In the genomic region with DNA sequence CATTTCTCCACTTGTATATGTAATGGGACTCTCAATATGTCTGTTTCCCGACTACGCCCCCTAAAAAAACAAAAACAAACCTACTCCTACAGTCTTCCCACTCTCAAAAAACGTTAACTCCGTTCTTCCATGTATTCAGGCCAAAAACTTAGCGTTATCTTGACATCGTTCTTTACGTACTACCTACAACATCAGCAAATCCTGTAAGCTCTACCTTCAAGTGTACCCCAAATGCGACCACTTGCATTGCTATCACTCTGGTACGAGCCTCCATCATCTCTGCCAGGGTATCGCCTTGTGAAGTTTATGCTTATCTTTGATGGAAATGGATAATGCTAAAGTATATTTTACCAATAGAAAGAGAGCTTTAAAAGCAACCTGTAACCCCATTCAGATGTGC, we compare ENCODE assay signal across 8 cellular contexts. TPM values are rescaled to one million over a fixed set of nuclear protein-coding genes. Genes with fewer than 3 reads are reported as not detected.
DNase-seq lines count a peak whose midpoint lies in the region; ATAC-seq and TF ChIP-seq lines count a peak whose summit lies in the region.

No MANE protein-coding gene starts in this region.

- no peak overlapping the region for H3K27ac ChIP-seq in PC-9
- H3K27ac ChIP-seq in gastrocnemius medialis: peak overlapping the region; percentile 83 to 91 (median 84)

- H3K27me3 ChIP-seq in PC-9 (ENCODE audit: insufficient read depth, low read depth) (no peaks in the 10 kb centered on the region), gastrocnemius medialis (no peaks in the 10 kb centered on the region)

- H3K4me1 ChIP-seq in ES-I3 (ENCODE audit: insufficient read depth, low read length) (no peaks in the 10 kb centered on the region), PC-9 (replicated peaks; ENCODE audit: insufficient read depth) (peaks cover 24% of the 10 kb centered on the region), gastrocnemius medialis (peaks cover 28 to 32% of the 10 kb centered on the region in 2 donors)

- peak overlapping the region; percentile 72 for H3K4me3 ChIP-seq in PC-9
- H3K4me3 ChIP-seq in fibroblast of pulmonary artery (replicated peaks; ENCODE audit: low read depth, low read length): peak overlapping the region; percentile 95
- H3K4me3 ChIP-seq in gastrocnemius medialis: peak overlapping the region; percentile 65 to 96 (median 90)

- H3K9me3 ChIP-seq in ES-I3 (ENCODE audit: control insufficient read depth, insufficient read depth, low read length): no peaks in the 10 kb centered on the region
- H3K9me3 ChIP-seq in PC-9 (ENCODE audit: insufficient read depth, low read depth): no peaks in the 10 kb centered on the region
- H3K9me3 ChIP-seq in gastrocnemius medialis: no peaks in the 10 kb centered on the region

- in situ Hi-C loops in gastrocnemius medialis (cut with MboI; ENCODE audit: low sequenced_read_pairs in 4 of 4): no loop called here

- peaks cover 19% of the 10 kb centered on the region; the same call in 1 of the 2 replicates for H3F3A ChIP-seq in PC-9 (ENCODE audit: insufficient read depth, low read depth)

- H3K4me2 ChIP-seq in PC-9: peak overlapping the region; percentile 97

- DNase-seq in PC-9 (no peak), fibroblast of pulmonary artery (ENCODE audit: low read depth) (no peak), gastrocnemius medialis (no peak), Ammon's horn (ENCODE audit: low spot score) (no peak), T-helper 1 cell (no peak), MV-4-11 (lab: John Stamatoyannopoulos, UW) (no peak)

- TF ChIP-seq CTCF in PC-9 (conservative IDR thresholded peaks at IDR 0.05) (no peak), fibroblast of pulmonary artery (IDR thresholded peaks at IDR 0.05; ENCODE audit: low read length, missing control alignments) (no peak), gastrocnemius medialis (IDR thresholded peaks at IDR 0.05 in 4 of 5, conservative IDR thresholded peaks at IDR 0.05 in 1 of 5) (no peak)

- H3K36me3 ChIP-seq in ES-I3 (ENCODE audit: insufficient read depth, low read length) (peaks cover 4% of the 10 kb centered on the region; the same call in 1 of the 2 replicates), PC-9 (ENCODE audit: low read depth) (no peaks in the 10 kb centered on the region), gastrocnemius medialis (peaks cover 0 to 18% of the 10 kb centered on the region in 2 donors)

- no peak for ATAC-seq in gastrocnemius medialis
- ATAC-seq in GM21447 (IDR thresholded peaks at IDR 0.05; ENCODE audit: unreplicated experiment): no peak

- 0 out of 2 replicates have a peak, but pooled peaks cover 4% of the 10 kb centered on the region for H4K20me1 ChIP-seq in PC-9 (ENCODE audit: insufficient read depth)

- POLR2A ChIA-PET in PC-9 (lab: Charles Lee; ENCODE audit: unreplicated experiment): no interaction called here

- TSS peak; percentile 37 for BruUV-seq in PC-9 (replicated peaks; lab: Mats Ljungman, UMichigan)

- H3K79me2 ChIP-seq in PC-9 (ENCODE audit: low read depth): peaks cover 22% of the 10 kb centered on the region

- no peaks in the 10 kb centered on the region for H3K9me2 ChIP-seq in PC-9 (ENCODE audit: insufficient read depth)

- TF ChIP-seq POLR2A in gastrocnemius medialis (IDR thresholded peaks at IDR 0.05): no peak

- intact Hi-C loops in PC-9 (cut with micrococcal nuclease; ENCODE audit: unreplicated experiment): no loop called here
- intact Hi-C loops in gastrocnemius medialis (cut with DNase I; ENCODE audit: low total_unique reads): loop anchor here (1.0 to 5.0 kb wide), 3 partner anchors 117 to 843 kb away; partner anchors contain the start of genes CEBPZ, NDUFAF7 and RMDN2

- H3K9ac ChIP-seq in ES-I3 (ENCODE audit: low read depth, low read length): peak overlapping the region; percentile 94; the same call in 1 of the 2 replicates

- peak overlapping the region; percentile 94 for H2AFZ ChIP-seq in PC-9

- CTCF ChIA-PET in PC-9 (lab: Charles Lee): no interaction called here

RNA-seq across cellular contexts. Expression of gene GPATCH11, which starts 0.5 kb away (rescaled TPM):
- total RNA-seq in PC-9 (2021): 4.1 and 5.5 TPM in 2 replicates
- total RNA-seq in gastrocnemius medialis: 1 to 10 TPM; 2.5 to 3.7 (median 3.0) TPM

RNA-seq across cellular contexts. Expression of gene HEATR5B, which starts 0.6 kb away (rescaled TPM):
- total RNA-seq in PC-9 (2021) (10.4 and 13.0 TPM in 2 replicates), gastrocnemius medialis (1 to 10 TPM; 6.8 to 10.0 (median 9.8) TPM)
